ENCODE assay signal across 17 cellular contexts in genomic region chr1:218481116-218481775, GRCh38.
DNase-seq lines count a peak whose midpoint lies in the region; ATAC-seq and TF ChIP-seq lines count a peak whose summit lies in the region.
"Had no signal": no experiment of that assay in that cellular context is flagged by ENCODE, and none has a peak within 500 bp of the region (broad histone marks: within the 10 kb centered on the region; RNA-seq: fewer than 3 reads in every experiment).

No MANE protein-coding gene starts in this region.

- H3K27ac ChIP-seq in breast epithelium, result peak overlapping the region; percentile 85 to 87
- peak overlapping the region in 3 of 4 donors; percentile 14 to 67 (median 58) for H3K27ac ChIP-seq in body of pancreas
- peak overlapping the region in 3 of 4 donors; percentile 39 to 72 (median 67) for H3K27ac ChIP-seq in transverse colon
- H3K27ac ChIP-seq in aorta (ENCODE audit: low read depth in 1 of 2, low read length in 2 of 2), result no peak overlapping the region
- H3K27ac ChIP-seq in spleen, result peak overlapping the region in 1 of 8 donors; percentile 26

- H3K36me3 Mint-ChIP-seq in MCF 10A (ENCODE audit: insufficient read depth, unreplicated experiment), result no peaks in the 10 kb centered on the region
- H3K36me3 Mint-ChIP-seq: brain; CD8-positive, alpha-beta memory T cell; naive thymus-derived CD4-positive, alpha-beta T cell had no signal

- 55 to 67% methylated on average over 3 of the region's 3 CpGs for WGBS in body of pancreas, 2 donors
- WGBS in transverse colon (ENCODE audit: low coverage in 1 of 2), 2 donors, result 57 to 62% methylated on average over 3 of the region's 3 CpGs
- 1 to 4% methylated on average over 3 of the region's 3 CpGs for WGBS in aorta, 2 donors
- 55 to 72% (median 58%) methylated on average over 3 of the region's 3 CpGs for whole genome bisulfite sequencing in spleen, 5 donors

- DNase-seq in breast epithelium (ENCODE audit: low spot score in 2 of 2), result no peak
- DNase-seq in MCF 10A (ENCODE audit: unreplicated experiment), result no peak
- no peak for DNase-seq in body of pancreas
- peak; percentile 56 for DNase-seq in kidney tubule cell (ENCODE audit: low spot score)
- DNase-seq in transverse colon, result no peak
- DNase-seq in aorta, result no peak
- DNase-seq in spleen, result no peak
- DNase-seq in cerebellar cortex (ENCODE audit: low spot score), result no peak
- DNase-seq: activated effector memory CD4-positive, alpha-beta T cell treated with Interleukin-2 at 50 U/mL for 16 hours; CD8-positive, alpha-beta memory T cell; effector memory CD8-positive, alpha-beta T cell; glutamatergic neuron; GOT3; naive thymus-derived CD4-positive, alpha-beta T cell; NCI-H82; stimulated activated CD4-positive, alpha-beta T cell treated with anti-CD3 and anti-CD28 coated beads, Interleukin-4, amount 100 ng/mL, for 1 hour had no signal

- H3K4me3 ChIP-seq in breast epithelium (no peak overlapping the region), body of pancreas (no peak overlapping the region), transverse colon (no peak overlapping the region), aorta (ENCODE audit: low read length in 2 of 2) (no peak overlapping the region), spleen (no peak overlapping the region)

- peaks cover 0 to 13% of the 10 kb centered on the region in 2 donors for H3K4me1 ChIP-seq in breast epithelium
- H3K4me1 ChIP-seq in body of pancreas, result peaks cover 16% of the 10 kb centered on the region
- peaks cover 0 to 10% (median 7%) of the 10 kb centered on the region in 4 donors for H3K4me1 ChIP-seq in transverse colon
- peaks cover 6 to 10% of the 10 kb centered on the region in 2 donors for H3K4me1 ChIP-seq in aorta (ENCODE audit: control insufficient read depth in 1 of 2, insufficient read depth in 2 of 2, low read length in 2 of 2)
- no peaks in the 10 kb centered on the region for H3K4me1 ChIP-seq in spleen

- TF ChIP-seq POLR2A in breast epithelium (IDR thresholded peaks at IDR 0.05), result no peak
- TF ChIP-seq POLR2A in body of pancreas (IDR thresholded peaks at IDR 0.05), result no peak
- no peak for TF ChIP-seq POLR2A in transverse colon (IDR thresholded peaks at IDR 0.05)
- no peak for TF ChIP-seq POLR2A in spleen (IDR thresholded peaks at IDR 0.05)

- TF ChIP-seq EP300 in transverse colon (IDR thresholded peaks at IDR 0.05; ENCODE audit: low read depth), result no peak

- intact Hi-C loops in breast epithelium (cut with DNase I; ENCODE audit: low total_unique reads) (no loop called here), MCF 10A (cut with micrococcal nuclease) (loop anchor here (5.0 kb wide), 1 partner anchor 231 kb away; no protein-coding TSS in a partner anchor), body of pancreas (cut with DNase I) (no loop called here), transverse colon (cut with DNase I; ENCODE audit: low total_unique reads) (no loop called here), aorta (cut with DNase I) (loop anchor here in 1 of 2 donors (10.0 kb wide), 1 partner anchor 824 kb away; no protein-coding TSS in a partner anchor), spleen (cut with DNase I; ENCODE audit: low total_unique reads) (no loop called here)

- no peak for TF ChIP-seq CTCF in breast epithelium (IDR thresholded peaks at IDR 0.05)
- TF ChIP-seq CTCF in MCF 10A (IDR thresholded peaks at IDR 0.05; ENCODE audit: unreplicated experiment), result no peak
- no peak for TF ChIP-seq CTCF in body of pancreas (IDR thresholded peaks at IDR 0.05)
- no peak for TF ChIP-seq CTCF in transverse colon (IDR thresholded peaks at IDR 0.05)
- no peak for TF ChIP-seq CTCF in spleen (IDR thresholded peaks at IDR 0.05 in 8 of 11, conservative IDR thresholded peaks at IDR 0.05 in 3 of 11)

- no peaks in the 10 kb centered on the region for H3K27me3 ChIP-seq in breast epithelium
- H3K27me3 ChIP-seq in body of pancreas, result no peaks in the 10 kb centered on the region
- no peaks in the 10 kb centered on the region for H3K27me3 ChIP-seq in transverse colon
- H3K27me3 ChIP-seq in aorta (ENCODE audit: control insufficient read depth in 1 of 2, insufficient read depth in 2 of 2, low read length in 1 of 2), result no peaks in the 10 kb centered on the region
- no peaks in the 10 kb centered on the region for H3K27me3 ChIP-seq in spleen (replicated peaks in 1 of 7)

- no peak overlapping the region for H3K4me3 Mint-ChIP-seq in MCF 10A (ENCODE audit: unreplicated experiment)
- H3K4me3 Mint-ChIP-seq: brain; CD8-positive, alpha-beta memory T cell; effector memory CD8-positive, alpha-beta T cell; naive thymus-derived CD4-positive, alpha-beta T cell had no signal

- in situ Hi-C loops in transverse colon (cut with MboI; ENCODE audit: low pct_ligation_motif_present in 1 of 4, low pct_unique_long_range_greater_than_20kb in 1 of 4, low sequenced_read_pairs in 3 of 4), result no loop called here

- no peak overlapping the region for H3K27ac Mint-ChIP-seq in MCF 10A (ENCODE audit: low read depth, unreplicated experiment)
- H3K27ac Mint-ChIP-seq: CD8-positive, alpha-beta memory T cell; effector memory CD8-positive, alpha-beta T cell; naive thymus-derived CD4-positive, alpha-beta T cell had no signal

- H3K36me3 ChIP-seq in breast epithelium (no peaks in the 10 kb centered on the region), body of pancreas (replicated peaks in 1 of 2; ENCODE audit: insufficient read depth in 1 of 2, low read depth in 2 of 2) (no peaks in the 10 kb centered on the region), transverse colon (no peaks in the 10 kb centered on the region), aorta (ENCODE audit: control insufficient read depth in 1 of 2, insufficient read depth in 2 of 2, low read length in 1 of 2) (no peaks in the 10 kb centered on the region), spleen (no peaks in the 10 kb centered on the region)

- H3K9me3 ChIP-seq in breast epithelium, result no peaks in the 10 kb centered on the region
- H3K9me3 ChIP-seq in body of pancreas, result no peaks in the 10 kb centered on the region
- no peaks in the 10 kb centered on the region for H3K9me3 ChIP-seq in transverse colon
- H3K9me3 ChIP-seq in aorta (ENCODE audit: control insufficient read depth, low read length), result no peaks in the 10 kb centered on the region
- H3K9me3 ChIP-seq in spleen, result no peaks in the 10 kb centered on the region

- CTCF ChIA-PET in MCF 10A (lab: Yijun Ruan, JAX), result interaction anchor here (0.6 to 1.0 kb wide), 5 partner anchors 14 to 586 kb away, joined by 3 to 5 read pairs (median 3); partner anchors contain the start of gene TGFB2

- H3K9me3 Mint-ChIP-seq in MCF 10A (ENCODE audit: unreplicated experiment), result peaks cover 7% of the 10 kb centered on the region
- H3K9me3 Mint-ChIP-seq: effector memory CD8-positive, alpha-beta T cell had no signal

- H3K4me1 Mint-ChIP-seq in MCF 10A (ENCODE audit: insufficient read depth, unreplicated experiment), result peaks cover 51% of the 10 kb centered on the region
- H3K4me1 Mint-ChIP-seq: CD8-positive, alpha-beta memory T cell had no signal

- ATAC-seq in body of pancreas (no peak), aorta (ENCODE audit: low FRiP score) (no peak)
- ATAC-seq: effector memory CD8-positive, alpha-beta T cell; naive thymus-derived CD4-positive, alpha-beta T cell had no signal

- no peaks in the 10 kb centered on the region for H3K27me3 Mint-ChIP-seq in MCF 10A (ENCODE audit: insufficient read depth, unreplicated experiment)
- H3K27me3 Mint-ChIP-seq: brain had no signal

- BruUV-seq in MCF 10A (replicated peaks; lab: Mats Ljungman, UMichigan), result no TSS peak

- POLR2A ChIA-PET in MCF 10A (lab: Yijun Ruan, JAX), result interaction anchor here (0.7 to 4.9 kb wide), 11 partner anchors 11 to 692 kb away, joined by 3 to 40 read pairs (median 5); partner anchors contain the start of genes LYPLAL1 and TGFB2

Comparison
In these comparisons a context has a peak if more than half of its experiments do, and no peak if none do; other contexts are left out.
1. H3K27ac ChIP-seq: peak in breast epithelium (2 of 2), body of pancreas (3 of 4) and transverse colon (3 of 4); none in aorta (0 of 2).